27 cellular contexts compared by ENCODE assay signal in the genomic region with DNA sequence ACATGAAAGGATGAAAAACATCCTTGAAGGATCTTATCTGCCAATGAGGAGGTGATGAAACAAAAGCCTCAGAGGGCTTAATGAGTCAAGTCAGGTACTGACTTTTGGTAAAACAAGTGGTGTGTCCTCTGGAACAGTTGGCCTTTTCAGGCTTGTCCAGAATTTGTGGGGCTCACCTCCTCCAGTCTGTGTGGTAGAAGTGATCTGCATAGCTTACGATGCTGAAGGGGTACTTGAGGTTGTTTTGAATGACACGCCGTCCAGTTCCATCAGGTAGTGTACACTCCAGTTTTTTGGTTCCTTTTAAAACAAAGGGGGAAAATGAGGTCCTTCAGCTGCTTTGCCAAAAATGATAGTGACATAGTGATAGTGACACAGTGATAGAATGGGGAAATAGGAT.
"Had no signal": no experiment of that assay in that cellular context is flagged by ENCODE, and none has a peak within 500 bp of the region (broad histone marks: within the 10 kb centered on the region; RNA-seq: fewer than 3 reads in every experiment).

No MANE protein-coding gene starts in this region.

- H3K4me1 ChIP-seq: foreskin keratinocyte, left lung, vagina had no signal

- H3K4me3 ChIP-seq: esophagus muscularis mucosa, heart left ventricle, left lung, mucosa of descending colon, right lobe of liver, upper lobe of left lung, vagina had no signal

- H3K27ac Mint-ChIP-seq: activated naive CD8-positive, alpha-beta T cell treated with anti-CD3 and anti-CD28 coated beads, Interleukin-2, amount 10 ng/mL, durations not matched to agents 7 days and 5 days; nephron; stimulated activated naive CD8-positive, alpha-beta T cell treated with anti-CD3 and anti-CD28 coated beads, Interleukin-15, Interleukin-2, amounts not matched to agents 100 ng/mL and 50 ng/mL, for 24 hours; T-cell; T-helper 2 cell treated with Interferon-gamma antibody and Interleukin-4, amounts not matched to agents 5 μg/mL and 100 μg/mL, for 36 hours had no signal

- H3K9me3 Mint-ChIP-seq: activated naive CD8-positive, alpha-beta T cell treated with anti-CD3 and anti-CD28 coated beads, Interleukin-2, amount 10 ng/mL, durations not matched to agents 7 days and 5 days; activated T-cell treated with anti-CD3 and anti-CD28 coated beads, Interleukin-2, amount 50 U/mL, for 4 hours; central memory CD8-positive, alpha-beta T cell; nephron; stimulated activated naive CD8-positive, alpha-beta T cell treated with anti-CD3 and anti-CD28 coated beads, Interleukin-15, Interleukin-2, amounts not matched to agents 100 ng/mL and 50 ng/mL, for 24 hours; T-cell; T-helper 2 cell treated with Interferon-gamma antibody and Interleukin-4, amounts not matched to agents 5 μg/mL and 100 μg/mL, for 36 hours had no signal

- H3K9me3 ChIP-seq: esophagus muscularis mucosa, heart left ventricle, left lung, mucosa of descending colon, right lobe of liver, upper lobe of left lung, vagina had no signal

- H3K4me3 Mint-ChIP-seq: activated naive CD8-positive, alpha-beta T cell treated with anti-CD3 and anti-CD28 coated beads, Interleukin-2, amount 10 ng/mL, durations not matched to agents 7 days and 5 days; activated T-cell treated with anti-CD3 and anti-CD28 coated beads, Interleukin-2, amount 50 U/mL, for 4 hours; central memory CD8-positive, alpha-beta T cell; nephron; stimulated activated naive CD8-positive, alpha-beta T cell treated with anti-CD3 and anti-CD28 coated beads, Interleukin-15, Interleukin-2, amounts not matched to agents 100 ng/mL and 50 ng/mL, for 24 hours; T-cell; T-helper 2 cell treated with Interferon-gamma antibody and Interleukin-4, amounts not matched to agents 5 μg/mL and 100 μg/mL, for 36 hours had no signal

- H3K27me3 Mint-ChIP-seq: activated naive CD8-positive, alpha-beta T cell treated with anti-CD3 and anti-CD28 coated beads, Interleukin-2, amount 10 ng/mL, durations not matched to agents 7 days and 5 days; central memory CD8-positive, alpha-beta T cell; stimulated activated naive CD8-positive, alpha-beta T cell treated with anti-CD3 and anti-CD28 coated beads, Interleukin-15, Interleukin-2, amounts not matched to agents 100 ng/mL and 50 ng/mL, for 24 hours; T-cell had no signal

- DNase-seq: activated CD4-positive, alpha-beta T cell treated with anti-CD3 and anti-CD28 coated beads for 4 hours; activated CD4-positive, alpha-beta T cell treated with anti-CD3 and anti-CD28 coated beads, Interleukin-2, amount 50 U/mL, for 4 hours; activated CD4-positive, CD25-positive, alpha-beta regulatory T cell; activated CD8-positive, alpha-beta memory T cell treated with anti-CD3 and anti-CD28 coated beads, Interleukin-2, amount 50 U/mL, for 4 hours; activated effector memory CD4-positive, alpha-beta T cell treated with Interleukin-2 at 50 U/mL for 16 hours; activated naive CD4-positive, alpha-beta T cell treated with Interleukin-2 at 50 U/mL for 16 hours; activated naive CD8-positive, alpha-beta T cell treated with anti-CD3 and anti-CD28 coated beads, Interleukin-2, amount 10 ng/mL, durations not matched to agents 7 days and 5 days; activated T-cell treated with anti-CD3 and anti-CD28 coated beads, Interleukin-2, amount 50 U/mL, for 4 hours; dermis blood vessel endothelial cell; effector CD4-positive, alpha-beta T cell; foreskin keratinocyte; heart left ventricle; left lung; mucosa of descending colon; posterior cingulate gyrus; right lobe of liver; stimulated activated CD4-positive, alpha-beta T cell treated with anti-CD3 and anti-CD28 coated beads, Interleukin-12 subunit alpha, Interleukin-12 subunit beta, amount 100 ng/mL, for 4 hours; stimulated activated CD4-positive, alpha-beta T cell treated with anti-CD3 and anti-CD28 coated beads, Interleukin-4, amount 100 ng/mL, for 1 hour; substantia nigra; T-cell; upper lobe of left lung had no signal

- ATAC-seq: activated T-cell treated with anti-CD3 and anti-CD28 coated beads, Interleukin-2, amount 50 U/mL, for 4 hours; foreskin keratinocyte; heart left ventricle; left lung; mucosa of descending colon; T-cell had no signal

- H3K27ac ChIP-seq: foreskin keratinocyte, left lung, right lobe of liver, upper lobe of left lung, vagina had no signal

- H3K4me1 Mint-ChIP-seq: activated naive CD8-positive, alpha-beta T cell treated with anti-CD3 and anti-CD28 coated beads, Interleukin-2, amount 10 ng/mL, durations not matched to agents 7 days and 5 days; central memory CD8-positive, alpha-beta T cell; nephron had no signal

- H3K27me3 ChIP-seq: esophagus muscularis mucosa, foreskin keratinocyte, heart left ventricle, left lung, right lobe of liver, upper lobe of left lung, vagina had no signal
